In genomic region chr12:5492562-5492961, GRCh38 we compare ENCODE assay signal across 22 cellular contexts.
DNase-seq lines count a peak whose midpoint lies in the region; TF ChIP-seq lines count a peak whose summit lies in the region.
"Had no signal": no experiment of that assay in that cellular context is flagged by ENCODE, and none has a peak within 500 bp of the region (broad histone marks: within the 10 kb centered on the region; RNA-seq: fewer than 3 reads in every experiment).

No MANE protein-coding gene starts in this region.

- no peaks in the 10 kb centered on the region for H3K9me3 ChIP-seq in Caco-2
- H3K9me3 ChIP-seq: A549, HAP-1 had no signal

- no peak for DNase-seq in Caco-2
- peak; percentile 39 for DNase-seq in HuH-7 (ENCODE audit: low spot score)
- no peak for DNase-seq in coronary artery (ENCODE audit: low spot score)
- peak; percentile 72 for DNase-seq in mesendoderm
- no peak for DNase-seq in dorsolateral prefrontal cortex
- no peak for DNase-seq in NCI-H2081 treated with DMSO at 0.1 percent for 48 hours (lab: John Stamatoyannopoulos, UW)
- DNase-seq in activated naive CD8-positive, alpha-beta T cell treated with anti-CD3 and anti-CD28 coated beads for 36 hours = no peak
- DNase-seq: DND-41, KBM-7, MM.1S, NCI-H1092, NCI-H1436, NCI-H187 treated with DMSO at 0.1 percent for 48 hours, NCI-H226, NCI-H524, Right ventricle myocardium superior had no signal

- H3K27me3 ChIP-seq in Caco-2 (replicated peaks; ENCODE audit: control insufficient read depth, insufficient read depth, low read length) (no peaks in the 10 kb centered on the region), mesendoderm (ENCODE audit: insufficient read depth, low read length, poor library complexity) (no peaks in the 10 kb centered on the region), dorsolateral prefrontal cortex (peaks cover 0 to 5% (median 0%) of the 10 kb centered on the region in 45 donors)

- no peak overlapping the region for H3K4me3 Mint-ChIP-seq in Caco-2 (ENCODE audit: unreplicated experiment)
- no peak overlapping the region for H3K4me3 Mint-ChIP-seq in activated naive CD8-positive, alpha-beta T cell treated with anti-CD3 and anti-CD28 coated beads for 36 hours
- H3K4me3 Mint-ChIP-seq: B cell, CD14-positive monocyte had no signal

- H2AK5ac ChIP-seq in mesendoderm (ENCODE audit: low read length) = no peak overlapping the region

- WGBS in mesendoderm (ENCODE audit: extremely low coverage, insufficient coverage, low lambda C conversion rate) = no CpG with 5 or more reads among the region's 4 CpGs

- POLR2A ChIA-PET in Caco-2 (lab: Charles Lee) = no interaction called here

- peak overlapping the region; percentile 18 for H3K27ac Mint-ChIP-seq in Caco-2 (ENCODE audit: unreplicated experiment)
- H3K27ac Mint-ChIP-seq in activated naive CD8-positive, alpha-beta T cell treated with anti-CD3 and anti-CD28 coated beads for 36 hours = no peak overlapping the region
- H3K27ac Mint-ChIP-seq: B cell had no signal

- no peak for TF ChIP-seq CTCF in Caco-2 (IDR thresholded peaks at IDR 0.05; ENCODE audit: insufficient read depth in 1 of 2, low read depth in 1 of 2, low read length in 1 of 2, severe bottlenecking in 1 of 2, unreplicated experiment in 1 of 2)
- no peak for TF ChIP-seq CTCF in coronary artery (IDR thresholded peaks at IDR 0.05)
- TF ChIP-seq CTCF in dorsolateral prefrontal cortex (IDR thresholded peaks at IDR 0.05 in 54 of 56, conservative IDR thresholded peaks at IDR 0.05 in 2 of 56; ENCODE audit: low read depth in 1 of 56, partially characterized antibody in 56 of 56) = no peak

- no peaks in the 10 kb centered on the region for H3K9me3 Mint-ChIP-seq in Caco-2 (ENCODE audit: unreplicated experiment)
- H3K9me3 Mint-ChIP-seq in activated naive CD8-positive, alpha-beta T cell treated with anti-CD3 and anti-CD28 coated beads for 36 hours = no peaks in the 10 kb centered on the region

- no peaks in the 10 kb centered on the region for H3K27me3 Mint-ChIP-seq in Caco-2 (ENCODE audit: insufficient read depth, unreplicated experiment)
- H3K27me3 Mint-ChIP-seq in activated naive CD8-positive, alpha-beta T cell treated with anti-CD3 and anti-CD28 coated beads for 36 hours = no peaks in the 10 kb centered on the region

- no peak overlapping the region for H4K8ac ChIP-seq in mesendoderm (ENCODE audit: low read depth, low read length)

- peaks cover 20% of the 10 kb centered on the region for H3K4me1 ChIP-seq in Caco-2
- no peaks in the 10 kb centered on the region for H3K4me1 ChIP-seq in mesendoderm (ENCODE audit: control insufficient read depth, low read depth, low read length)
- H3K4me1 ChIP-seq: A549, HAP-1 had no signal

- H2BK120ac ChIP-seq in mesendoderm (ENCODE audit: low read depth, low read length) = no peak overlapping the region

- no peak overlapping the region for H2BK5ac ChIP-seq in mesendoderm (ENCODE audit: low read length)

- H3K36me3 Mint-ChIP-seq in Caco-2 (ENCODE audit: insufficient read depth, unreplicated experiment) = peaks cover 22% of the 10 kb centered on the region
- H3K36me3 Mint-ChIP-seq in activated naive CD8-positive, alpha-beta T cell treated with anti-CD3 and anti-CD28 coated beads for 36 hours = no peaks in the 10 kb centered on the region
- H3K36me3 Mint-ChIP-seq: CD14-positive monocyte had no signal

- BruUV-seq in Caco-2 (replicated peaks; lab: Mats Ljungman, UMichigan) = no TSS peak

- CTCF ChIA-PET in Caco-2 (lab: Charles Lee) = interaction anchor here (0.6 to 1.5 kb wide), 6 partner anchors 10 to 406 kb away, joined by 3 to 15 read pairs (median 3); no protein-coding TSS in a partner anchor

- H3K9ac ChIP-seq in mesendoderm (ENCODE audit: low read length) = no peak overlapping the region

- H3K23ac ChIP-seq in mesendoderm (ENCODE audit: low read length) = no peak overlapping the region

- H3K4me2 ChIP-seq in mesendoderm (ENCODE audit: low read length) = no peak overlapping the region
- H3K4me2 ChIP-seq: A549 had no signal

- no peak overlapping the region for H3K56ac ChIP-seq in mesendoderm (ENCODE audit: low read length)

- H3K79me2 ChIP-seq in mesendoderm (ENCODE audit: control insufficient read depth, insufficient read depth, low read length) = no peaks in the 10 kb centered on the region

- no peak overlapping the region for H2BK15ac ChIP-seq in mesendoderm (replicated peaks; ENCODE audit: low read depth)

- H3K4me1 Mint-ChIP-seq in Caco-2 (ENCODE audit: low read depth, unreplicated experiment) = peaks cover 23% of the 10 kb centered on the region
- no peaks in the 10 kb centered on the region for H3K4me1 Mint-ChIP-seq in activated naive CD8-positive, alpha-beta T cell treated with anti-CD3 and anti-CD28 coated beads for 36 hours
- H3K4me1 Mint-ChIP-seq: B cell, CD14-positive monocyte had no signal

- H3K4ac ChIP-seq in mesendoderm (ENCODE audit: low read depth, low read length) = no peak overlapping the region

- H3K27ac ChIP-seq in coronary artery (peak overlapping the region; percentile 32 to 70), mesendoderm (ENCODE audit: low read depth, low read length) (no peak overlapping the region), dorsolateral prefrontal cortex (no peak overlapping the region)
- H3K27ac ChIP-seq: A549, SK-N-MC had no signal

- intact Hi-C loops in Caco-2 (cut with micrococcal nuclease; ENCODE audit: unreplicated experiment) = no loop called here
- intact Hi-C loops in dorsolateral prefrontal cortex (cut with DNase I) = no loop called here

- H3K18ac ChIP-seq in mesendoderm (ENCODE audit: low read length) = no peak overlapping the region

- no peaks in the 10 kb centered on the region for H3K79me1 ChIP-seq in mesendoderm (ENCODE audit: low read length)

- H3K4me3 ChIP-seq in Caco-2 (ENCODE audit: low read depth, low read length) = no peak overlapping the region
- H3K4me3 ChIP-seq in coronary artery = no peak overlapping the region
- no peak overlapping the region for H3K4me3 ChIP-seq in mesendoderm (ENCODE audit: low read length)
- no peak overlapping the region for H3K4me3 ChIP-seq in dorsolateral prefrontal cortex
- H3K4me3 ChIP-seq: A549, GM12878, HAP-1, SK-N-MC had no signal

- H3K36me3 ChIP-seq in Caco-2 (ENCODE audit: control insufficient read depth, insufficient read depth, low read length) = peaks cover 2% of the 10 kb centered on the region
- H3K36me3 ChIP-seq in mesendoderm (ENCODE audit: control insufficient read depth, insufficient read depth, low read length) = no peaks in the 10 kb centered on the region
- H3K36me3 ChIP-seq: HAP-1 had no signal

- H4K5ac ChIP-seq in mesendoderm (ENCODE audit: low read length) = no peak overlapping the region

Comparison
In these comparisons a context has a peak if more than half of its experiments do, and no peak if none do; other contexts are left out.
1. DNase-seq: peak in HuH-7 (single experiment) and mesendoderm (single experiment); none in Caco-2 (0 of 2), coronary artery (single experiment), dorsolateral prefrontal cortex (0 of 10), NCI-H2081 treated with DMSO at 0.1 percent for 48 hours (single experiment) and activated naive CD8-positive, alpha-beta T cell treated with anti-CD3 and anti-CD28 coated beads for 36 hours (single experiment).
2. H3K27ac ChIP-seq: peak in coronary artery (2 of 2); none in mesendoderm (single experiment) and dorsolateral prefrontal cortex (0 of 59).